In the genomic region with DNA sequence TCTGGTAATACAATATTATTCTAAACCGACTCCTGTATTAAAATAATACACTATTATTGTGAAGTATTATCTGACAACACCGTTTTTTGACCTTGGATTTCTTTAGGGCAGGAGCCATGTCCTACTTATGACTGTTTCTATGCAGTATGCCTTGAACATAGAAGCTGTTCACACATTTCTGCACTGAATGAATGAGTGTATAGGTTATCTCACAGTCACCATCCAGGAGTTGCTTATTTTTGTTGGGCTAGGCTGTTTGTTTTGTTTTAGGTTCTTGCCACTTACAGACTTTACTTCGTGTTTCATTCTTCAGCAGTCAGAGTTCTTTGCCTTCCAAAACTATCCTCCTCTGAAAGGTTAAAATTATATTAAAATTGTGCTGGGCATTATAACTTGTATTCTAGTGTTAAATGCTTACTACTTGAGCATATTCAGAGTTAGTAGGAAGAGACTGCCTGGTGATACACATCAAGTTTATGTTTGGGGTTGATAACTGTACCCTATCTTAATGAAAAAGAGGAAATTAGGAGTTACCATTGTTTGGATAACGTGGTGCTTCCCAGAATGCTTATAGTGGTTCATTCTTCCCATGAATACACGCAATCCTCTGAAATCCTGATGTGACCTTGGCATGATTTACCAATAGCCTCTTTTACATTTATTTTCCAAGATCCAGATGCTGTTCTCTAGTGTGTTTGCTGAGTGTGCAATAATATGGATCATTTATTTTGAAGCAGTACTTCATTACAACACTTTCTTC, we compare ENCODE assay signal across 8 cellular contexts. TPM values are rescaled to one million over a fixed set of nuclear protein-coding genes. Genes with fewer than 3 reads are reported as not detected.
A peak's percentile ranks its signal among the peaks of the same experiment; 100 is the strongest.
DNase-seq lines count a peak whose midpoint lies in the region; ATAC-seq and TF ChIP-seq lines count a peak whose summit lies in the region.

No MANE protein-coding gene starts in this region.

- no peak for TF ChIP-seq POLR2A in lower leg skin (IDR thresholded peaks at IDR 0.05)

- ATAC-seq in CD4-positive, alpha-beta T cell (ENCODE audit: poor library complexity): no peak

- POLR2A ChIA-PET in CD4-positive, alpha-beta T cell (lab: Charles Lee): interaction anchor here (2.3 to 3.3 kb wide), 7 partner anchors 9 to 324 kb away, joined by 8 to 38 read pairs (median 16); a partner anchor contains a TSS

- H3K27me3 ChIP-seq in CD4-positive, alpha-beta T cell (ENCODE audit: control insufficient read depth, insufficient read depth, low read length): no peaks in the 10 kb centered on the region
- H3K27me3 ChIP-seq in KMS-11 (ENCODE audit: insufficient read depth, low read depth): no peaks in the 10 kb centered on the region
- H3K27me3 ChIP-seq in mammary epithelial cell (ENCODE audit: insufficient read depth, low read length): no peaks in the 10 kb centered on the region
- no peaks in the 10 kb centered on the region for H3K27me3 ChIP-seq in muscle layer of duodenum (ENCODE audit: low read depth, low read length)

- 29% methylated on average over 5 of the region's 5 CpGs for WGBS in mammary epithelial cell (ENCODE audit: low coverage, missing lambda C conversion rate)
- WGBS in lower leg skin, 2 donors: 11 to 20% methylated on average over 5 of the region's 5 CpGs

- CTCF ChIA-PET in CD4-positive, alpha-beta T cell (lab: Charles Lee): interaction anchor here (1.5 to 2.7 kb wide), 2 partner anchors 45 to 121 kb away, joined by 3 to 14 read pairs; no protein-coding TSS in a partner anchor
- CTCF ChIA-PET in mammary epithelial cell (lab: Charles Lee; ENCODE audit: low non-redundant PET): interaction anchor here (1.7 kb wide), 1 partner anchor 44 kb away, joined by 5 read pairs; no protein-coding TSS in a partner anchor

- H3K4me2 ChIP-seq in KMS-11 (peak overlapping the region; percentile 83), mammary epithelial cell (ENCODE audit: insufficient read depth, low read depth, low read length) (peak overlapping the region; percentile 94)

- no peaks in the 10 kb centered on the region for H3K9me3 Mint-ChIP-seq in CD4-positive, alpha-beta T cell

- H3K4me3 Mint-ChIP-seq in CD4-positive, alpha-beta T cell: peak overlapping the region; percentile 97

- H2AFZ ChIP-seq in KMS-11 (ENCODE audit: low read depth) (no peak overlapping the region), mammary epithelial cell (ENCODE audit: low read depth, low read length) (no peak overlapping the region)

- no peaks in the 10 kb centered on the region; the same call in 1 of the 2 replicates for H4K20me1 ChIP-seq in KMS-11 (ENCODE audit: insufficient read depth)
- H4K20me1 ChIP-seq in mammary epithelial cell (ENCODE audit: insufficient read depth, low read length): no peaks in the 10 kb centered on the region

- dilution Hi-C loops in mammary epithelial cell (cut with HindIII; ENCODE audit: low sequenced_read_pairs): no loop called here

- in situ Hi-C loops in mammary epithelial cell (cut with MboI; ENCODE audit: low sequenced_read_pairs in 2 of 2): no loop called here

- H3K36me3 Mint-ChIP-seq in CD4-positive, alpha-beta T cell (ENCODE audit: low read depth): peaks cover 18% of the 10 kb centered on the region

- H3K27me3 Mint-ChIP-seq in CD4-positive, alpha-beta T cell: no peaks in the 10 kb centered on the region

- TF ChIP-seq CTCF in CD4-positive, alpha-beta T cell (IDR thresholded peaks at IDR 0.05): no peak
- no peak for TF ChIP-seq CTCF in KMS-11 (conservative IDR thresholded peaks at IDR 0.05; ENCODE audit: low read depth, low read length)
- TF ChIP-seq CTCF in mammary epithelial cell (conservative IDR thresholded peaks at IDR 0.05 in 1 of 2, IDR thresholded peaks at IDR 0.05 in 1 of 2; ENCODE audit: extremely low read depth in 1 of 2, insufficient read depth in 1 of 2, low read depth in 1 of 2, low read length in 2 of 2): no peak
- no peak for TF ChIP-seq CTCF in lower leg skin (IDR thresholded peaks at IDR 0.05)

- H3K9me3 ChIP-seq in CD4-positive, alpha-beta T cell (ENCODE audit: control insufficient read depth, low read length): no peaks in the 10 kb centered on the region
- H3K9me3 ChIP-seq in mammary epithelial cell (replicated peaks; ENCODE audit: insufficient read depth, low read length) (no peaks in the 10 kb centered on the region), muscle layer of duodenum (ENCODE audit: control insufficient read depth in 1 of 2, low read length in 2 of 2) (no peaks in the 10 kb centered on the region)

- H3K79me2 ChIP-seq in KMS-11 (ENCODE audit: insufficient read depth, low read depth) (peaks cover 64% of the 10 kb centered on the region), mammary epithelial cell (ENCODE audit: insufficient read depth, low read length) (peaks cover 81% of the 10 kb centered on the region)

- intact Hi-C loops in CD4-positive, alpha-beta T cell (cut with DNase I, micrococcal nuclease): loop anchor here (1.0 to 5.0 kb wide), 3 partner anchors 8 to 510 kb away; a partner anchor contains a TSS
- intact Hi-C loops in mammary epithelial cell (cut with micrococcal nuclease): loop anchor here (1.0 to 10.0 kb wide), 4 partner anchors 45 to 510 kb away; a partner anchor contains a TSS
- intact Hi-C loops in lower leg skin (cut with DNase I; ENCODE audit: low total_unique reads): no loop called here

- H3K9ac ChIP-seq in KMS-11 (peak overlapping the region; percentile 92; the same call in 1 of the 2 replicates), mammary epithelial cell (ENCODE audit: insufficient read depth, low read length) (peak overlapping the region; percentile 97)

- no peak overlapping the region for H3K27ac ChIP-seq in CD4-positive, alpha-beta T cell (ENCODE audit: low read depth, low read length)
- H3K27ac ChIP-seq in KMS-11 (no peak overlapping the region), mammary epithelial cell (ENCODE audit: insufficient read depth, low read depth, low read length) (peak overlapping the region; percentile 88), muscle layer of duodenum (ENCODE audit: low read length) (no peak overlapping the region), caudate nucleus (ENCODE audit: low read depth, low read length) (no peak overlapping the region)

- no TSS peak for BruUV-seq in mammary epithelial cell (replicated peaks; lab: Mats Ljungman, UMichigan)

- H3K4me3 ChIP-seq in KMS-11 (IDR thresholded peaks at IDR 0.05; ENCODE audit: insufficient read depth, low read depth, low read length) (no peak overlapping the region), mammary epithelial cell (replicated peaks in 1 of 3; ENCODE audit: insufficient read depth in 1 of 3, low read depth in 2 of 3, low read length in 3 of 3) (peak overlapping the region; percentile 72 to 89 (median 76)), muscle layer of duodenum (ENCODE audit: low read depth in 1 of 2, low read length in 2 of 2) (peak overlapping the region; percentile 78 to 86), lower leg skin (ENCODE audit: low read depth, poor library complexity, severe bottlenecking) (no peak overlapping the region)

- H3K27ac Mint-ChIP-seq in CD4-positive, alpha-beta T cell: peak overlapping the region; percentile 86

- no peak for DNase-seq in CD4-positive, alpha-beta T cell
- DNase-seq in mammary epithelial cell: no peak
- DNase-seq in NCI-H2081 treated with DMSO at 0.1 percent for 48 hours (lab: John Stamatoyannopoulos, UW): no peak
- no peak for DNase-seq in caudate nucleus (lab: John Stamatoyannopoulos, UW)
- DNase-seq in lower leg skin (ENCODE audit: low spot score in 2 of 2): no peak
- no peak for DNase-seq in activated CD4-positive, alpha-beta T cell treated with anti-CD3 and anti-CD28 coated beads, Interleukin-2, amount 50 U/mL, for 48 hours

- H3K36me3 ChIP-seq in KMS-11 (ENCODE audit: insufficient read depth): no peaks in the 10 kb centered on the region
- H3K36me3 ChIP-seq in mammary epithelial cell (ENCODE audit: insufficient read depth, low read length): no peaks in the 10 kb centered on the region
- H3K36me3 ChIP-seq in muscle layer of duodenum (ENCODE audit: control insufficient read depth in 1 of 2, insufficient read depth in 2 of 2, low read length in 2 of 2): peaks cover 0 to 8% of the 10 kb centered on the region in 2 donors

- peaks cover 60% of the 10 kb centered on the region for H3K4me1 Mint-ChIP-seq in CD4-positive, alpha-beta T cell (ENCODE audit: low read depth)

- H3K4me1 ChIP-seq in KMS-11 (ENCODE audit: low read depth, poor library complexity, severe bottlenecking): peaks cover 42% of the 10 kb centered on the region
- H3K4me1 ChIP-seq in mammary epithelial cell (ENCODE audit: insufficient read depth, low read length): peaks cover 43% of the 10 kb centered on the region
- peaks cover 10 to 31% of the 10 kb centered on the region in 2 donors for H3K4me1 ChIP-seq in muscle layer of duodenum (ENCODE audit: control insufficient read depth in 1 of 2, insufficient read depth in 2 of 2, low read length in 2 of 2)

RNA-seq across cellular contexts. Expression of a gene that starts 1.7 kb away (rescaled TPM):
- total RNA-seq in CD4-positive, alpha-beta T cell: 10 to 100 TPM; 24.5 to 27.5 TPM
- 10 to 100 TPM; 15.2 to 51.7 TPM for total RNA-seq in mammary epithelial cell
- 25.5 TPM for polyA plus RNA-seq in mammary epithelial cell
- 39.3 TPM for polyA minus RNA-seq in mammary epithelial cell
- 10 to 100 TPM; 16.2 to 20.5 (median 19.0) TPM for total RNA-seq in lower leg skin

RNA-seq across cellular contexts. Expression of a gene that starts 58.9 kb away (rescaled TPM):
- total RNA-seq in CD4-positive, alpha-beta T cell: 1 to 10 TPM; 5.0 to 7.4 TPM
- total RNA-seq in mammary epithelial cell (10 to 100 TPM; 22.7 to 23.1 TPM), lower leg skin (10 to 100 TPM; 13.2 to 18.4 (median 14.4) TPM)
- polyA plus RNA-seq in mammary epithelial cell: 19.6 TPM
- polyA minus RNA-seq in mammary epithelial cell: not detected

Comparison
In these comparisons a context has a peak if more than half of its experiments do, and no peak if none do; other contexts are left out.
1. H3K4me3 ChIP-seq: peak in mammary epithelial cell (3 of 3) and muscle layer of duodenum (2 of 2); none in KMS-11 (single experiment) and lower leg skin (single experiment).